In genomic region chr3:13062647-13063046, GRCh38 we compare ENCODE assay signal across 17 cellular contexts.
"Had no signal": no experiment of that assay in that cellular context is flagged by ENCODE, and none has a peak within 500 bp of the region (broad histone marks: within the 10 kb centered on the region; RNA-seq: fewer than 3 reads in every experiment).

No MANE protein-coding gene starts in this region.

- H3K36me3 ChIP-seq: heart right ventricle, right lobe of liver, tibial nerve had no signal

- H3K27ac ChIP-seq: epithelial cell of prostate, heart right ventricle, right lobe of liver had no signal

- H3K27me3 ChIP-seq: heart right ventricle, right lobe of liver, tibial nerve had no signal

- H3K4me1 ChIP-seq: heart right ventricle, right lobe of liver, tibial nerve had no signal

- DNase-seq: activated CD4-positive, alpha-beta memory T cell treated with anti-CD3 and anti-CD28 coated beads for 36 hours; activated CD4-positive, alpha-beta T cell treated with anti-CD3 and anti-CD28 coated beads for 48 hours; activated effector memory CD4-positive, alpha-beta T cell treated with anti-CD3 and anti-CD28 coated beads, Interleukin-2, amount 50 U/mL, for 16 hours; activated naive CD4-positive, alpha-beta T cell treated with anti-CD3 and anti-CD28 coated beads, Interleukin-2, amount 10 ng/mL, durations not matched to agents 7 days and 5 days; cerebellar nuclear complex; cortex of kidney; endodermal cell; foreskin fibroblast; heart right ventricle; left colon; right lobe of liver; small intestine; stimulated activated CD4-positive, alpha-beta T cell treated with anti-CD3 and anti-CD28 coated beads, Interleukin-2, amount 100 ng/mL, for 24 hours; stimulated activated naive CD8-positive, alpha-beta T cell treated with anti-CD3 and anti-CD28 coated beads, Interleukin-15, amount 100 ng/mL, for 72 hours had no signal

- ATAC-seq: left colon; right lobe of liver; stimulated activated effector memory CD8-positive, alpha-beta T cell treated with anti-CD3 and anti-CD28 coated beads, Interleukin-12 subunit alpha, Interleukin-12 subunit beta, amount 100 ng/mL, for 72 hours; stimulated activated naive CD8-positive, alpha-beta T cell treated with anti-CD3 and anti-CD28 coated beads, Interleukin-15, amount 100 ng/mL, for 72 hours had no signal

- H3K9me3 ChIP-seq: heart right ventricle, right lobe of liver, tibial nerve had no signal

- H3K4me3 ChIP-seq: heart right ventricle, right lobe of liver, tibial nerve had no signal
